18 cellular contexts compared by ENCODE assay signal in genomic region chr5:54388411-54388810, GRCh38.
DNase-seq lines count a peak whose midpoint lies in the region; ATAC-seq, FAIRE-seq and TF ChIP-seq lines count a peak whose summit lies in the region.
"Had no signal": no experiment of that assay in that cellular context is flagged by ENCODE, and none has a peak within 500 bp of the region (broad histone marks: within the 10 kb centered on the region; RNA-seq: fewer than 3 reads in every experiment).

No MANE protein-coding gene starts in this region.

- H3K4me3 ChIP-seq in astrocyte (ENCODE audit: insufficient read depth, low read depth, low read length) (no peak overlapping the region), aorta (ENCODE audit: low read length in 2 of 2) (no peak overlapping the region)

- no peak for DNase-seq in activated naive CD4-positive, alpha-beta T cell treated with anti-CD3 and anti-CD28 coated beads for 36 hours
- DNase-seq in astrocyte (ENCODE audit: low read depth) (no peak), left ventricle myocardium superior (no peak), aorta (peak in 1 of 2 donors; percentile 50), D341Med (ENCODE audit: low spot score) (no peak)
- DNase-seq in activated CD4-positive, CD25-positive, alpha-beta regulatory T cell (lab: John Stamatoyannopoulos, UW) = no peak
- DNase-seq: activated CD4-positive, CD25-positive, alpha-beta regulatory T cell treated with anti-CD3 and anti-CD28 coated beads, Interleukin-2, amount 50 U/mL, for 72 hours; activated T-cell treated with anti-CD3 and anti-CD28 coated beads for 4 hours; CD8-positive, alpha-beta T cell; midbrain; NCI-H1048; NCI-H774; nucleus accumbens; small intestine; T-helper 17 cell had no signal

- H3K4me1 Mint-ChIP-seq in activated naive CD4-positive, alpha-beta T cell treated with anti-CD3 and anti-CD28 coated beads, Interleukin-2, amount 50 U/mL, for 24 hours = peaks cover 7% of the 10 kb centered on the region
- peaks cover 10% of the 10 kb centered on the region for H3K4me1 Mint-ChIP-seq in activated naive CD4-positive, alpha-beta T cell treated with anti-CD3 and anti-CD28 coated beads for 36 hours (ENCODE audit: low read depth)
- peaks cover 26% of the 10 kb centered on the region for H3K4me1 Mint-ChIP-seq in astrocyte (ENCODE audit: low read depth, unreplicated experiment)
- H3K4me1 Mint-ChIP-seq: T-helper 17 cell had no signal

- H3K9ac ChIP-seq in astrocyte (ENCODE audit: low read length) = no peak overlapping the region

- H3K36me3 Mint-ChIP-seq in activated naive CD4-positive, alpha-beta T cell treated with anti-CD3 and anti-CD28 coated beads, Interleukin-2, amount 50 U/mL, for 24 hours = no peaks in the 10 kb centered on the region
- no peaks in the 10 kb centered on the region for H3K36me3 Mint-ChIP-seq in activated naive CD4-positive, alpha-beta T cell treated with anti-CD3 and anti-CD28 coated beads for 36 hours (ENCODE audit: low read depth)
- no peaks in the 10 kb centered on the region for H3K36me3 Mint-ChIP-seq in astrocyte (ENCODE audit: low read depth, unreplicated experiment)
- H3K36me3 Mint-ChIP-seq: CD8-positive, alpha-beta T cell had no signal

- TF ChIP-seq CTCF in astrocyte (IDR thresholded peaks at IDR 0.05; ENCODE audit: insufficient read depth, low read depth, low read length) = no peak

- intact Hi-C loops in activated naive CD4-positive, alpha-beta T cell treated with anti-CD3 and anti-CD28 coated beads for 36 hours (cut with micrococcal nuclease) = no loop called here
- intact Hi-C loops in left ventricle myocardium superior (cut with micrococcal nuclease) = no loop called here
- intact Hi-C loops in aorta (cut with DNase I) = no loop called here

- no peak for FAIRE-seq in astrocyte (lab: Jason Lieb, UNC)
- FAIRE-seq: endothelial cell of umbilical vein, small intestine had no signal

- H3K9me3 Mint-ChIP-seq in activated naive CD4-positive, alpha-beta T cell treated with anti-CD3 and anti-CD28 coated beads, Interleukin-2, amount 50 U/mL, for 24 hours = no peaks in the 10 kb centered on the region
- H3K9me3 Mint-ChIP-seq in activated naive CD4-positive, alpha-beta T cell treated with anti-CD3 and anti-CD28 coated beads for 36 hours = peaks cover 2% of the 10 kb centered on the region
- no peaks in the 10 kb centered on the region for H3K9me3 Mint-ChIP-seq in astrocyte (ENCODE audit: unreplicated experiment)
- H3K9me3 Mint-ChIP-seq: CD8-positive, alpha-beta T cell had no signal

- H3K36me3 ChIP-seq in astrocyte (ENCODE audit: insufficient read depth, low read length) (no peaks in the 10 kb centered on the region), aorta (ENCODE audit: control insufficient read depth in 1 of 2, insufficient read depth in 2 of 2, low read length in 1 of 2) (no peaks in the 10 kb centered on the region)

- no peaks in the 10 kb centered on the region for H3K27me3 Mint-ChIP-seq in activated naive CD4-positive, alpha-beta T cell treated with anti-CD3 and anti-CD28 coated beads, Interleukin-2, amount 50 U/mL, for 24 hours
- H3K27me3 Mint-ChIP-seq in activated naive CD4-positive, alpha-beta T cell treated with anti-CD3 and anti-CD28 coated beads for 36 hours (ENCODE audit: low read depth) = no peaks in the 10 kb centered on the region
- no peaks in the 10 kb centered on the region for H3K27me3 Mint-ChIP-seq in astrocyte (ENCODE audit: low read depth, unreplicated experiment)

- H4K20me1 ChIP-seq in astrocyte (ENCODE audit: insufficient read depth, low read length) = no peaks in the 10 kb centered on the region

- no peaks in the 10 kb centered on the region for H3K9me3 ChIP-seq in astrocyte (ENCODE audit: insufficient read depth, low read depth, low read length)
- H3K9me3 ChIP-seq in aorta (ENCODE audit: control insufficient read depth, low read length) = no peaks in the 10 kb centered on the region

- H3K4me2 ChIP-seq in astrocyte (ENCODE audit: low read length) = peak overlapping the region; percentile 8

- H3K79me2 ChIP-seq in astrocyte (ENCODE audit: insufficient read depth, low read length) = no peaks in the 10 kb centered on the region

- CTCF ChIA-PET in activated naive CD4-positive, alpha-beta T cell treated with anti-CD3 and anti-CD28 coated beads for 36 hours (lab: Charles Lee) = interaction anchor here (1.2 kb wide), 1 partner anchor 31 kb away, joined by 3 read pairs; no protein-coding TSS in a partner anchor

- H3K27me3 ChIP-seq in astrocyte (ENCODE audit: insufficient read depth, low read length) (no peaks in the 10 kb centered on the region), aorta (ENCODE audit: control insufficient read depth in 1 of 2, insufficient read depth in 2 of 2, low read length in 1 of 2) (no peaks in the 10 kb centered on the region)

- H3K27ac Mint-ChIP-seq in activated naive CD4-positive, alpha-beta T cell treated with anti-CD3 and anti-CD28 coated beads, Interleukin-2, amount 50 U/mL, for 24 hours = peak overlapping the region; percentile 25
- no peak overlapping the region for H3K27ac Mint-ChIP-seq in activated naive CD4-positive, alpha-beta T cell treated with anti-CD3 and anti-CD28 coated beads for 36 hours
- peak overlapping the region; percentile 58 for H3K27ac Mint-ChIP-seq in astrocyte (ENCODE audit: unreplicated experiment)
- H3K27ac Mint-ChIP-seq: CD8-positive, alpha-beta T cell; T-helper 17 cell had no signal

- 6 to 9% methylated on average over 5 of the region's 5 CpGs for WGBS in aorta, 2 donors

- H3K4me3 Mint-ChIP-seq in activated naive CD4-positive, alpha-beta T cell treated with anti-CD3 and anti-CD28 coated beads, Interleukin-2, amount 50 U/mL, for 24 hours = no peak overlapping the region
- H3K4me3 Mint-ChIP-seq in activated naive CD4-positive, alpha-beta T cell treated with anti-CD3 and anti-CD28 coated beads for 36 hours = no peak overlapping the region
- no peak overlapping the region for H3K4me3 Mint-ChIP-seq in astrocyte (ENCODE audit: unreplicated experiment)
- H3K4me3 Mint-ChIP-seq: CD8-positive, alpha-beta T cell; T-helper 17 cell had no signal

- peak overlapping the region; percentile 60 for H3K27ac ChIP-seq in astrocyte (ENCODE audit: low read depth, low read length)
- H3K27ac ChIP-seq in aorta (ENCODE audit: low read depth in 1 of 2, low read length in 2 of 2) = peak overlapping the region in 1 of 2 donors; percentile 16

- peaks cover 19% of the 10 kb centered on the region for H3K4me1 ChIP-seq in astrocyte (ENCODE audit: insufficient read depth, low read length)
- H3K4me1 ChIP-seq in aorta (ENCODE audit: control insufficient read depth in 1 of 2, insufficient read depth in 2 of 2, low read length in 2 of 2) = peaks cover 3 to 6% of the 10 kb centered on the region in 2 donors

- ATAC-seq in left ventricle myocardium superior (peak; percentile 46), aorta (ENCODE audit: low FRiP score) (peak; percentile 72), GM19328 (IDR thresholded peaks at IDR 0.05; ENCODE audit: unreplicated experiment) (no peak)
- ATAC-seq: CD8-positive, alpha-beta T cell; T-helper 17 cell had no signal

- H2AFZ ChIP-seq in astrocyte (ENCODE audit: low read depth, low read length) = no peak overlapping the region
